In the genomic region with DNA sequence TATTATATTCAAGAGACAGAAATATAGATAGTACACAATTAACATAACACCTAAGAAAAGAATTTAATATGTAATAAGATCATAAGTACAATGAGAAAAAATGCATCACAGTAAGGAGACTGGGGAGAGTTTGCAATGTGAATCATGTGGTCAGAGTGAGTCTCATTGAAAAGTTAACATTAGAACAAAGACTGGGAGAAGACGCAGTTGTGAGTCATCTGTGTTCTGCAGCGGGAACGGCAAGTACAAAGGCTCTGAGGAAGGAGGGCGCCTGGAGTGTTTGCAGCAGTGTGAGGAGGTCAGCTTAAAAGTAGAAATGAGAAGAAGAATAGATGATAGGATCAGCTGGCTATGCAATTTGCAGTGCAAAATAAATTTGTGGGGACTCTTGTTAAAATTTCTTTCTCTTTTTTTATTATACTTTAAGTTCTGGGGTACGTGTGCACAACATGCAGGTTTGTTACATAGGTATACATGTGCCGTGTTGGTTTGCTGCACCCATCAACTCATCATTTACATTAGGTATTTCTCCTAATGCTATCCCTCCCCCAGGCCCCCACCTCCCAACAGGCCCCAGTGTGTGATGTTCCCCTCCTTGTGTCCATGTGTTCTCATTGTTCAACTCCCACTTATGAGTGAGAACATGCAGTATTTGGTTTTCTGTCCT, we compare ENCODE assay signal across 8 cellular contexts. TPM values are rescaled to one million over a fixed set of nuclear protein-coding genes. Genes with fewer than 3 reads are reported as not detected.
DNase-seq lines count a peak whose midpoint lies in the region; ATAC-seq and TF ChIP-seq lines count a peak whose summit lies in the region.
"Not testable (repeated sequence)": the region's sequence is repeated elsewhere in the genome, so short reads cannot be mapped to it uniquely, and the experiment has no call there.

No MANE protein-coding gene starts in this region.

- H3K9me3 ChIP-seq in effector memory CD4-positive, alpha-beta T cell (ENCODE audit: control insufficient read depth, low read length); lower lobe of right lung: not testable (repeated sequence)

- H3K36me3 ChIP-seq in effector memory CD4-positive, alpha-beta T cell (ENCODE audit: control insufficient read depth, insufficient read depth, low read length); lower lobe of right lung: not testable (repeated sequence)

- TF ChIP-seq CTCF in AG10803 (conservative IDR thresholded peaks at IDR 0.05; ENCODE audit: low read length); lower lobe of right lung (IDR thresholded peaks at IDR 0.05): not testable (repeated sequence)

- H3K4me3 ChIP-seq in AG10803 (ENCODE audit: low read length); effector memory CD4-positive, alpha-beta T cell (ENCODE audit: insufficient read depth, low read depth, low read length, poor library complexity, severe bottlenecking); lower lobe of right lung: not testable (repeated sequence)

- not testable (repeated sequence) for H3K27ac ChIP-seq in effector memory CD4-positive, alpha-beta T cell (ENCODE audit: insufficient read depth, low read length, poor library complexity, severe bottlenecking)
- peak overlapping the region; percentile 34 for H3K27ac ChIP-seq in lower lobe of right lung

- H3K4me1 ChIP-seq in effector memory CD4-positive, alpha-beta T cell (ENCODE audit: control insufficient read depth, insufficient read depth, low read length, poor library complexity, severe bottlenecking) = not testable (repeated sequence)
- peaks cover 14% of the 10 kb centered on the region for H3K4me1 ChIP-seq in lower lobe of right lung

- H3K27me3 ChIP-seq in effector memory CD4-positive, alpha-beta T cell (replicated peaks; ENCODE audit: control insufficient read depth, insufficient read depth, low read length, poor library complexity, severe bottlenecking); lower lobe of right lung (ENCODE audit: low read depth): not testable (repeated sequence)

- ATAC-seq in GM19438 (IDR thresholded peaks at IDR 0.05; ENCODE audit: low read depth, unreplicated experiment) (peak; percentile 38), HG03342 (IDR thresholded peaks at IDR 0.05; ENCODE audit: unreplicated experiment) (peak; percentile 36), lower lobe of right lung (peak; percentile 90 to 95)

- DNase-seq in AG10803 (ENCODE audit: low read depth) = peak; percentile 77
- DNase-seq in RPMI7951 (ENCODE audit: low read depth) = peak; percentile 93
- peak; percentile 51 for DNase-seq in activated T-cell treated with anti-CD3 and anti-CD28 coated beads, Interleukin-2, amount 50 U/mL, for 1 hour
- DNase-seq in effector memory CD4-positive, alpha-beta T cell = peak in 2 of 3 donors; percentile 20 to 43
- peak; percentile 48 for DNase-seq in lower lobe of right lung
- DNase-seq in stimulated activated CD4-positive, alpha-beta T cell treated with anti-CD3 and anti-CD28 coated beads, Interleukin-1b, Interleukin-23, amount 100 ng/mL, for 24 hours (ENCODE audit: low read depth in 4 of 4, low spot score in 1 of 4) = peak in 3 of 4 experiments; percentile 16 to 34 (median 27)

- intact Hi-C loops in lower lobe of right lung (cut with DNase I) = not testable (repeated sequence)

RNA-seq across cellular contexts. Expression of a gene that starts 44.4 kb away (rescaled TPM):
- 53.3 and 62.4 TPM in 2 replicates for total RNA-seq in RPMI7951 (2014; rRNA removed; shearing (Covaris generic))
- 16.3 TPM for total RNA-seq in lower lobe of right lung

Comparison
In these comparisons a context has a peak if more than half of its experiments do, and no peak if none do; other contexts are left out.
1. DNase-seq: peak in every context shown above with its lines; median percentile 93 in RPMI7951; 77 in AG10803; 51 in activated T-cell treated with anti-CD3 and anti-CD28 coated beads, Interleukin-2, amount 50 U/mL, for 1 hour; 48 in lower lobe of right lung; 32 in effector memory CD4-positive, alpha-beta T cell; 27 in stimulated activated CD4-positive, alpha-beta T cell treated with anti-CD3 and anti-CD28 coated beads, Interleukin-1b, Interleukin-23, amount 100 ng/mL, for 24 hours.
2. ATAC-seq: peak in every context shown above with its lines; median percentile 92 in lower lobe of right lung; 38 in GM19438; 36 in HG03342.